1 cellular context compared by ENCODE assay signal in the genomic region with DNA sequence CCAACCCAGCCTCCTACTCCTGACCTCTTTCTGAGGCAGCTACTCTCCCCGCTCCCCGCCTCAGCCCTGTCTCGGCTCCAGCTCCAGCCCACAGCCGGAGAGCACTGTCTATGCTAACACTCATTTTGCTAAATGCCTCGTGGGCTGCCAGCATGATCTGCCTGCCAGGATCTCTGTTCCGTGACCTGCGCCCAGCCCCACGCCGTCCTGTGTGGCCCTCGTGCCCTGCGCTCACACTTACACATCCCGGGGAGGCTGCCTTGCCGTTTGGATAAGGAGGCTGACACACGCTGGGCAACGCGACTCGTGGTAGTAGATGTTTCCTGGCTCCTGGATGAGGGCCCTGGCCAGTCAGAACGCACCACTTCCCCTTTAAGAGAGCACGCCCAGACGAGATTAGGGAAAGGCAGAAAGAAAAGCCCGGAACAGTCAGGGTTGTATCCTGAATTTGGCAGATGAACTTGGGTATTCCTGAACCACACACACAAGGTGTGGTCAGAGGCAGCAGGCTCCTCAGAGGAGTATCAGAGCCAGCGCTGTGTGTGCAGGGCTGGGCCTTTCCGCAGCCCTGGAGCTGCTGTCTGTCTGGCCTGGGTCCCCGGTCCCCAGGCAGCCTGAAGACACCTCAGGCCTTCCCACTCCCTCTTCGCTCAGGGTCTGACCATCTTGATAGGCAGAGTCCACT.
A peak's percentile ranks its signal among the peaks of the same experiment; 100 is the strongest.
TF ChIP-seq lines count a peak whose summit lies in the region.

No MANE protein-coding gene starts in this region.

TF ChIP-seq in K562, 482 proteins besides CTCF, POLR2A, EP300 and RAD21 (continued from another document and continues in another):
- TF ChIP-seq SP2 (IDR thresholded peaks at IDR 0.05; ENCODE audit: extremely low read depth, low read depth, low read length, poor library complexity, severe bottlenecking): no peak
- no peak for TF ChIP-seq HDAC8 (tag; IDR thresholded peaks at IDR 0.05)
- TF ChIP-seq TEAD4 (IDR thresholded peaks at IDR 0.05; ENCODE audit: low read length): no peak
- no peak for TF ChIP-seq TEAD4 (CRISPR knock-in tag; IDR thresholded peaks at IDR 0.05; ENCODE audit: borderline replicate concordance)
- no peak for TF ChIP-seq TRIM24 (IDR thresholded peaks at IDR 0.05)
- TF ChIP-seq SOX6 (IDR thresholded peaks at IDR 0.05): no peak; the same call in 1 of the 2 replicates
- TF ChIP-seq, protein P1, sequence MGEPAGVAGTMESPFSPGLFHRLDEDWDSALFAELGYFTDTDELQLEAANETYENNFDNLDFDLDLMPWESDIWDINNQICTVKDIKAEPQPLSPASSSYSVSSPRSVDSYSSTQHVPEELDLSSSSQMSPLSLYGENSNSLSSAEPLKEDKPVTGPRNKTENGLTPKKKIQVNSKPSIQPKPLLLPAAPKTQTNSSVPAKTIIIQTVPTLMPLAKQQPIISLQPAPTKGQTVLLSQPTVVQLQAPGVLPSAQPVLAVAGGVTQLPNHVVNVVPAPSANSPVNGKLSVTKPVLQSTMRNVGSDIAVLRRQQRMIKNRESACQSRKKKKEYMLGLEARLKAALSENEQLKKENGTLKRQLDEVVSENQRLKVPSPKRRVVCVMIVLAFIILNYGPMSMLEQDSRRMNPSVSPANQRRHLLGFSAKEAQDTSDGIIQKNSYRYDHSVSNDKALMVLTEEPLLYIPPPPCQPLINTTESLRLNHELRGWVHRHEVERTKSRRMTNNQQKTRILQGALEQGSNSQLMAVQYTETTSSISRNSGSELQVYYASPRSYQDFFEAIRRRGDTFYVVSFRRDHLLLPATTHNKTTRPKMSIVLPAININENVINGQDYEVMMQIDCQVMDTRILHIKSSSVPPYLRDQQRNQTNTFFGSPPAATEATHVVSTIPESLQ (CRISPR knock-in tag; IDR thresholded peaks at IDR 0.05): no peak
- no peak for TF ChIP-seq RFX1 (IDR thresholded peaks at IDR 0.05)
- TF ChIP-seq ATF7 (IDR thresholded peaks at IDR 0.05): no peak
- TF ChIP-seq, protein P2, sequence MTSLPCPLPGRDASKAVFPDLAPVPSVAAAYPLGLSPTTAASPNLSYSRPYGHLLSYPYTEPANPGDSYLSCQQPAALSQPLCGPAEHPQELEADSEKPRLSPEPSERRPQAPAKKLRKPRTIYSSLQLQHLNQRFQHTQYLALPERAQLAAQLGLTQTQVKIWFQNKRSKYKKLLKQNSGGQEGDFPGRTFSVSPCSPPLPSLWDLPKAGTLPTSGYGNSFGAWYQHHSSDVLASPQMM (CRISPR knock-in tag; IDR thresholded peaks at IDR 0.05): no peak
- TF ChIP-seq, protein P3, sequence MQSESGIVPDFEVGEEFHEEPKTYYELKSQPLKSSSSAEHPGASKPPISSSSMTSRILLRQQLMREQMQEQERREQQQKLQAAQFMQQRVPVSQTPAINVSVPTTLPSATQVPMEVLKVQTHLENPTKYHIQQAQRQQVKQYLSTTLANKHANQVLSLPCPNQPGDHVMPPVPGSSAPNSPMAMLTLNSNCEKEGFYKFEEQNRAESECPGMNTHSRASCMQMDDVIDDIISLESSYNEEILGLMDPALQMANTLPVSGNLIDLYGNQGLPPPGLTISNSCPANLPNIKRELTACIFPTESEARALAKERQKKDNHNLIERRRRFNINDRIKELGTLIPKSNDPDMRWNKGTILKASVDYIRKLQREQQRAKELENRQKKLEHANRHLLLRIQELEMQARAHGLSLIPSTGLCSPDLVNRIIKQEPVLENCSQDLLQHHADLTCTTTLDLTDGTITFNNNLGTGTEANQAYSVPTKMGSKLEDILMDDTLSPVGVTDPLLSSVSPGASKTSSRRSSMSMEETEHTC (IDR thresholded peaks at IDR 0.05): no peak
- TF ChIP-seq TEAD2 (tag; IDR thresholded peaks at IDR 0.05): no peak
- TF ChIP-seq, protein P4, sequence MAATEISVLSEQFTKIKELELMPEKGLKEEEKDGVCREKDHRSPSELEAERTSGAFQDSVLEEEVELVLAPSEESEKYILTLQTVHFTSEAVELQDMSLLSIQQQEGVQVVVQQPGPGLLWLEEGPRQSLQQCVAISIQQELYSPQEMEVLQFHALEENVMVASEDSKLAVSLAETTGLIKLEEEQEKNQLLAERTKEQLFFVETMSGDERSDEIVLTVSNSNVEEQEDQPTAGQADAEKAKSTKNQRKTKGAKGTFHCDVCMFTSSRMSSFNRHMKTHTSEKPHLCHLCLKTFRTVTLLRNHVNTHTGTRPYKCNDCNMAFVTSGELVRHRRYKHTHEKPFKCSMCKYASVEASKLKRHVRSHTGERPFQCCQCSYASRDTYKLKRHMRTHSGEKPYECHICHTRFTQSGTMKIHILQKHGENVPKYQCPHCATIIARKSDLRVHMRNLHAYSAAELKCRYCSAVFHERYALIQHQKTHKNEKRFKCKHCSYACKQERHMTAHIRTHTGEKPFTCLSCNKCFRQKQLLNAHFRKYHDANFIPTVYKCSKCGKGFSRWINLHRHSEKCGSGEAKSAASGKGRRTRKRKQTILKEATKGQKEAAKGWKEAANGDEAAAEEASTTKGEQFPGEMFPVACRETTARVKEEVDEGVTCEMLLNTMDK (IDR thresholded peaks at IDR 0.05; ENCODE audit: borderline replicate concordance, insufficient read depth, low read depth, low read length, poor library complexity, severe bottlenecking): no peak
- TF ChIP-seq, protein P5, sequence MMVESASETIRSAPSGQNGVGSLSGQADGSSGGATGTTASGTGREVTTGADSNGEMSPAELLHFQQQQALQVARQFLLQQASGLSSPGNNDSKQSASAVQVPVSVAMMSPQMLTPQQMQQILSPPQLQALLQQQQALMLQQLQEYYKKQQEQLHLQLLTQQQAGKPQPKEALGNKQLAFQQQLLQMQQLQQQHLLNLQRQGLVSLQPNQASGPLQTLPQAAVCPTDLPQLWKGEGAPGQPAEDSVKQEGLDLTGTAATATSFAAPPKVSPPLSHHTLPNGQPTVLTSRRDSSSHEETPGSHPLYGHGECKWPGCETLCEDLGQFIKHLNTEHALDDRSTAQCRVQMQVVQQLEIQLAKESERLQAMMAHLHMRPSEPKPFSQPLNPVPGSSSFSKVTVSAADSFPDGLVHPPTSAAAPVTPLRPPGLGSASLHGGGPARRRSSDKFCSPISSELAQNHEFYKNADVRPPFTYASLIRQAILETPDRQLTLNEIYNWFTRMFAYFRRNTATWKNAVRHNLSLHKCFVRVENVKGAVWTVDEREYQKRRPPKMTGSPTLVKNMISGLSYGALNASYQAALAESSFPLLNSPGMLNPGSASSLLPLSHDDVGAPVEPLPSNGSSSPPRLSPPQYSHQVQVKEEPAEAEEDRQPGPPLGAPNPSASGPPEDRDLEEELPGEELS (CRISPR knock-in tag; IDR thresholded peaks at IDR 0.05; ENCODE audit: borderline replicate concordance): peak; percentile 84; the same call in 1 of the 2 replicates
- TF ChIP-seq, protein P6, sequence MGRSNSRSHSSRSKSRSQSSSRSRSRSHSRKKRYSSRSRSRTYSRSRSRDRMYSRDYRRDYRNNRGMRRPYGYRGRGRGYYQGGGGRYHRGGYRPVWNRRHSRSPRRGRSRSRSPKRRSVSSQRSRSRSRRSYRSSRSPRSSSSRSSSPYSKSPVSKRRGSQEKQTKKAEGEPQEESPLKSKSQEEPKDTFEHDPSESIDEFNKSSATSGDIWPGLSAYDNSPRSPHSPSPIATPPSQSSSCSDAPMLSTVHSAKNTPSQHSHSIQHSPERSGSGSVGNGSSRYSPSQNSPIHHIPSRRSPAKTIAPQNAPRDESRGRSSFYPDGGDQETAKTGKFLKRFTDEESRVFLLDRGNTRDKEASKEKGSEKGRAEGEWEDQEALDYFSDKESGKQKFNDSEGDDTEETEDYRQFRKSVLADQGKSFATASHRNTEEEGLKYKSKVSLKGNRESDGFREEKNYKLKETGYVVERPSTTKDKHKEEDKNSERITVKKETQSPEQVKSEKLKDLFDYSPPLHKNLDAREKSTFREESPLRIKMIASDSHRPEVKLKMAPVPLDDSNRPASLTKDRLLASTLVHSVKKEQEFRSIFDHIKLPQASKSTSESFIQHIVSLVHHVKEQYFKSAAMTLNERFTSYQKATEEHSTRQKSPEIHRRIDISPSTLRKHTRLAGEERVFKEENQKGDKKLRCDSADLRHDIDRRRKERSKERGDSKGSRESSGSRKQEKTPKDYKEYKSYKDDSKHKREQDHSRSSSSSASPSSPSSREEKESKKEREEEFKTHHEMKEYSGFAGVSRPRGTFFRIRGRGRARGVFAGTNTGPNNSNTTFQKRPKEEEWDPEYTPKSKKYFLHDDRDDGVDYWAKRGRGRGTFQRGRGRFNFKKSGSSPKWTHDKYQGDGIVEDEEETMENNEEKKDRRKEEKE (IDR thresholded peaks at IDR 0.05; ENCODE audit: borderline replicate concordance in 1 of 2, control insufficient read depth in 1 of 2, low read depth in 2 of 2, low read length in 1 of 2): no peak
- no peak for TF ChIP-seq CREB1 (IDR thresholded peaks at IDR 0.05)
- no peak for TF ChIP-seq CREB1 (CRISPR knock-in tag; IDR thresholded peaks at IDR 0.05)
- TF ChIP-seq, protein P7, sequence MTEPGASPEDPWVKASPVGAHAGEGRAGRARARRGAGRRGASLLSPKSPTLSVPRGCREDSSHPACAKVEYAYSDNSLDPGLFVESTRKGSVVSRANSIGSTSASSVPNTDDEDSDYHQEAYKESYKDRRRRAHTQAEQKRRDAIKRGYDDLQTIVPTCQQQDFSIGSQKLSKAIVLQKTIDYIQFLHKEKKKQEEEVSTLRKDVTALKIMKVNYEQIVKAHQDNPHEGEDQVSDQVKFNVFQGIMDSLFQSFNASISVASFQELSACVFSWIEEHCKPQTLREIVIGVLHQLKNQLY (CRISPR knock-in tag; conservative IDR thresholded peaks at IDR 0.05): no peak
- no peak for TF ChIP-seq CCAR2 (IDR thresholded peaks at IDR 0.05; ENCODE audit: low read depth, low read length)
- TF ChIP-seq GTF2A2 (tag; IDR thresholded peaks at IDR 0.05): no peak
- TF ChIP-seq DMBX1 (CRISPR knock-in tag; IDR thresholded peaks at IDR 0.05; ENCODE audit: borderline replicate concordance): no peak
- TF ChIP-seq, protein P8, sequence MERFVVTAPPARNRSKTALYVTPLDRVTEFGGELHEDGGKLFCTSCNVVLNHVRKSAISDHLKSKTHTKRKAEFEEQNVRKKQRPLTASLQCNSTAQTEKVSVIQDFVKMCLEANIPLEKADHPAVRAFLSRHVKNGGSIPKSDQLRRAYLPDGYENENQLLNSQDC (CRISPR knock-in tag; IDR thresholded peaks at IDR 0.05): no peak
- TF ChIP-seq KLF10 (CRISPR knock-in tag; IDR thresholded peaks at IDR 0.05): no peak
- TF ChIP-seq BRD9 (IDR thresholded peaks at IDR 0.05; ENCODE audit: low read depth, partially characterized antibody): no peak
- TF ChIP-seq, protein P9, sequence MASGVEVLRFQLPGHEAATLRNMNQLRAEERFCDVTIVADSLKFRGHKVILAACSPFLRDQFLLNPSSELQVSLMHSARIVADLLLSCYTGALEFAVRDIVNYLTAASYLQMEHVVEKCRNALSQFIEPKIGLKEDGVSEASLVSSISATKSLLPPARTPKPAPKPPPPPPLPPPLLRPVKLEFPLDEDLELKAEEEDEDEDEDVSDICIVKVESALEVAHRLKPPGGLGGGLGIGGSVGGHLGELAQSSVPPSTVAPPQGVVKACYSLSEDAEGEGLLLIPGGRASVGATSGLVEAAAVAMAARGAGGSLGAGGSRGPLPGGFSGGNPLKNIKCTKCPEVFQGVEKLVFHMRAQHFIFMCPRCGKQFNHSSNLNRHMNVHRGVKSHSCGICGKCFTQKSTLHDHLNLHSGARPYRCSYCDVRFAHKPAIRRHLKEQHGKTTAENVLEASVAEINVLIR (CRISPR knock-in tag; IDR thresholded peaks at IDR 0.05): no peak
- TF ChIP-seq NCOA1 (IDR thresholded peaks at IDR 0.05; ENCODE audit: low read depth): no peak
- TF ChIP-seq, protein P10, sequence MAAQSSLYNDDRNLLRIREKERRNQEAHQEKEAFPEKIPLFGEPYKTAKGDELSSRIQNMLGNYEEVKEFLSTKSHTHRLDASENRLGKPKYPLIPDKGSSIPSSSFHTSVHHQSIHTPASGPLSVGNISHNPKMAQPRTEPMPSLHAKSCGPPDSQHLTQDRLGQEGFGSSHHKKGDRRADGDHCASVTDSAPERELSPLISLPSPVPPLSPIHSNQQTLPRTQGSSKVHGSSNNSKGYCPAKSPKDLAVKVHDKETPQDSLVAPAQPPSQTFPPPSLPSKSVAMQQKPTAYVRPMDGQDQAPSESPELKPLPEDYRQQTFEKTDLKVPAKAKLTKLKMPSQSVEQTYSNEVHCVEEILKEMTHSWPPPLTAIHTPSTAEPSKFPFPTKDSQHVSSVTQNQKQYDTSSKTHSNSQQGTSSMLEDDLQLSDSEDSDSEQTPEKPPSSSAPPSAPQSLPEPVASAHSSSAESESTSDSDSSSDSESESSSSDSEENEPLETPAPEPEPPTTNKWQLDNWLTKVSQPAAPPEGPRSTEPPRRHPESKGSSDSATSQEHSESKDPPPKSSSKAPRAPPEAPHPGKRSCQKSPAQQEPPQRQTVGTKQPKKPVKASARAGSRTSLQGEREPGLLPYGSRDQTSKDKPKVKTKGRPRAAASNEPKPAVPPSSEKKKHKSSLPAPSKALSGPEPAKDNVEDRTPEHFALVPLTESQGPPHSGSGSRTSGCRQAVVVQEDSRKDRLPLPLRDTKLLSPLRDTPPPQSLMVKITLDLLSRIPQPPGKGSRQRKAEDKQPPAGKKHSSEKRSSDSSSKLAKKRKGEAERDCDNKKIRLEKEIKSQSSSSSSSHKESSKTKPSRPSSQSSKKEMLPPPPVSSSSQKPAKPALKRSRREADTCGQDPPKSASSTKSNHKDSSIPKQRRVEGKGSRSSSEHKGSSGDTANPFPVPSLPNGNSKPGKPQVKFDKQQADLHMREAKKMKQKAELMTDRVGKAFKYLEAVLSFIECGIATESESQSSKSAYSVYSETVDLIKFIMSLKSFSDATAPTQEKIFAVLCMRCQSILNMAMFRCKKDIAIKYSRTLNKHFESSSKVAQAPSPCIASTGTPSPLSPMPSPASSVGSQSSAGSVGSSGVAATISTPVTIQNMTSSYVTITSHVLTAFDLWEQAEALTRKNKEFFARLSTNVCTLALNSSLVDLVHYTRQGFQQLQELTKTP (IDR thresholded peaks at IDR 0.05; ENCODE audit: low read depth in 1 of 2, partially characterized antibody in 2 of 2): no peak
- no peak for TF ChIP-seq ZNF140 (CRISPR knock-in tag; IDR thresholded peaks at IDR 0.05)
- no peak for TF ChIP-seq SIRT6 (IDR thresholded peaks at IDR 0.05; ENCODE audit: low read depth, low read length)
- TF ChIP-seq ZKSCAN1 (IDR thresholded peaks at IDR 0.05; ENCODE audit: low read depth, low read length): no peak
- TF ChIP-seq MAZ (CRISPR knock-in tag; conservative IDR thresholded peaks at IDR 0.05 in 1 of 2, IDR thresholded peaks at IDR 0.05 in 1 of 2): no peak
- TF ChIP-seq NFRKB (IDR thresholded peaks at IDR 0.05; ENCODE audit: low read depth): no peak
- TF ChIP-seq, protein P11, sequence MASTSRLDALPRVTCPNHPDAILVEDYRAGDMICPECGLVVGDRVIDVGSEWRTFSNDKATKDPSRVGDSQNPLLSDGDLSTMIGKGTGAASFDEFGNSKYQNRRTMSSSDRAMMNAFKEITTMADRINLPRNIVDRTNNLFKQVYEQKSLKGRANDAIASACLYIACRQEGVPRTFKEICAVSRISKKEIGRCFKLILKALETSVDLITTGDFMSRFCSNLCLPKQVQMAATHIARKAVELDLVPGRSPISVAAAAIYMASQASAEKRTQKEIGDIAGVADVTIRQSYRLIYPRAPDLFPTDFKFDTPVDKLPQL (IDR thresholded peaks at IDR 0.05; ENCODE audit: extremely low read depth, insufficient read length): no peak
